ENCODE assay signal across 26 cellular contexts in the genomic region with DNA sequence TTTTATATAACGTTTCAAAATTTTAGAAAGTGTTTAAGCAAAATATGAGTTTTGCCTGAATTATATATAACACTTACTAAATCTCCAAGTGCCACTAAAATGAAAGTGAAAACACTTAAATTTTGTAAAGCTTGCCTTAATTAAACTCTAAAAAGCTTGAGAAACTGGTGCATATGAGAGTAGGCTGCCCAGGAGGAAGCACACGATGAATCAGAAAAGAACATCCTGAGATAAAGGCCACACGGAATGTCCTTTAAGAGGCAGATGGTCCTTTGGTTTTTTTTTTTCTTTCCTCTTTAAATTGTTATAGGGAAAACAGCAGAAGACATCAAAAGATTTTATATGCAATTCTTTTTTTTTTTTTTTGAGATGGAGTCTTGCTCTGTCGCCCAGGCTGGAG.
DNase-seq lines count a peak whose midpoint lies in the region; ATAC-seq and TF ChIP-seq lines count a peak whose summit lies in the region.
"Had no signal": no experiment of that assay in that cellular context is flagged by ENCODE, and none has a peak within 500 bp of the region (broad histone marks: within the 10 kb centered on the region; RNA-seq: fewer than 3 reads in every experiment).

No MANE protein-coding gene starts in this region.

- H3K4me3 ChIP-seq in HUES6 (ENCODE audit: low read depth, low read length), result no peak overlapping the region
- no peak overlapping the region for H3K4me3 ChIP-seq in iPS-18a (ENCODE audit: low read length)
- no peak overlapping the region for H3K4me3 ChIP-seq in thoracic aorta
- H3K4me3 ChIP-seq: psoas muscle, sigmoid colon, suprapubic skin, uterus had no signal

- H3K4me1 Mint-ChIP-seq in activated CD8-positive, alpha-beta memory T cell treated with anti-CD3 and anti-CD28 coated beads, Interleukin-2, amount 10 ng/mL, durations not matched to agents 7 days and 5 days, result peaks cover 4% of the 10 kb centered on the region
- H3K4me1 Mint-ChIP-seq: activated T-helper 17 cell treated with anti-CD3 and anti-CD28 coated beads, Interleukin-2, amount 50 U/mL, for 72 hours; central memory CD8-positive, alpha-beta T cell; memory B cell; stimulated activated effector memory CD8-positive, alpha-beta T cell treated with anti-CD3 and anti-CD28 coated beads, Interleukin-12 subunit alpha, Interleukin-12 subunit beta, amount 100 ng/mL, for 72 hours had no signal

- H3K27me3 ChIP-seq in HUES6 (ENCODE audit: control insufficient read depth, insufficient read depth, low read length) (no peaks in the 10 kb centered on the region), iPS-18a (ENCODE audit: control insufficient read depth, insufficient read depth, low read length) (no peaks in the 10 kb centered on the region), thoracic aorta (replicated peaks; ENCODE audit: insufficient read depth) (no peaks in the 10 kb centered on the region)
- H3K27me3 ChIP-seq: sigmoid colon, suprapubic skin, uterus had no signal

- no peaks in the 10 kb centered on the region for H3K9me3 ChIP-seq in HUES6 (ENCODE audit: control insufficient read depth, insufficient read depth, low read depth, low read length)
- H3K9me3 ChIP-seq in iPS-18a (ENCODE audit: control insufficient read depth, low read depth, low read length), result no peaks in the 10 kb centered on the region
- H3K9me3 ChIP-seq in thoracic aorta, result no peaks in the 10 kb centered on the region
- H3K9me3 ChIP-seq: psoas muscle, sigmoid colon, suprapubic skin, uterus had no signal

- H3K9ac ChIP-seq in HUES6 (ENCODE audit: low read length), result no peak overlapping the region
- H3K9ac ChIP-seq in iPS-18a (ENCODE audit: low read length), result peak overlapping the region; percentile 33

- ATAC-seq in thoracic aorta (ENCODE audit: insufficient number of reproducible peaks, low FRiP score, low read depth), result no peak
- no peak for ATAC-seq in HG03565 (IDR thresholded peaks at IDR 0.05; ENCODE audit: unreplicated experiment)
- ATAC-seq in activated CD8-positive, alpha-beta memory T cell treated with anti-CD3 and anti-CD28 coated beads, Interleukin-2, amount 10 ng/mL, durations not matched to agents 7 days and 5 days, result no peak
- ATAC-seq: activated T-helper 17 cell treated with anti-CD3 and anti-CD28 coated beads, Interleukin-2, amount 50 U/mL, for 72 hours; psoas muscle; SK-N-SH treated with all-trans-retinoic acid at 6 μM for 48 hours; stimulated activated effector memory CD8-positive, alpha-beta T cell treated with anti-CD3 and anti-CD28 coated beads, Interleukin-12 subunit alpha, Interleukin-12 subunit beta, amount 100 ng/mL, for 72 hours; T-helper 17 cell had no signal

- H3K36me3 Mint-ChIP-seq in activated CD8-positive, alpha-beta memory T cell treated with anti-CD3 and anti-CD28 coated beads, Interleukin-2, amount 10 ng/mL, durations not matched to agents 7 days and 5 days, result no peaks in the 10 kb centered on the region
- H3K36me3 Mint-ChIP-seq: stimulated activated effector memory CD8-positive, alpha-beta T cell treated with anti-CD3 and anti-CD28 coated beads, Interleukin-12 subunit alpha, Interleukin-12 subunit beta, amount 100 ng/mL, for 72 hours had no signal

- DNase-seq in thoracic aorta (ENCODE audit: low spot score) (no peak), CD1c-positive myeloid dendritic cell (ENCODE audit: extremely low spot score) (no peak)
- no peak for DNase-seq in activated CD8-positive, alpha-beta memory T cell treated with anti-CD3 and anti-CD28 coated beads, Interleukin-2, amount 10 ng/mL, durations not matched to agents 7 days and 5 days
- DNase-seq: activated CD4-positive, alpha-beta memory T cell treated with anti-CD3 and anti-CD28 coated beads, Interleukin-2, amount 10 ng/mL, durations not matched to agents 7 days and 5 days; activated CD4-positive, CD25-positive, alpha-beta regulatory T cell treated with anti-CD3 and anti-CD28 coated beads, Interleukin-2, amount 50 U/mL, for 72 hours; activated naive CD4-positive, alpha-beta T cell treated with anti-CD3 and anti-CD28 coated beads, Interleukin-2, amount 50 U/mL, for 16 hours; aorta; CD4-positive, alpha-beta T cell; GOT3; NCI-H1417 treated with DMSO at 0.1 percent for 48 hours; NCI-H748 treated with DMSO at 0.1 percent for 48 hours; psoas muscle; sigmoid colon; stimulated activated CD4-positive, alpha-beta T cell treated with anti-CD3 and anti-CD28 coated beads, Interleukin-4, amount 100 ng/mL, for 24 hours; T-helper 17 cell; uterus had no signal

- peaks cover 3% of the 10 kb centered on the region; the same call in 1 of the 2 replicates for H3K4me1 ChIP-seq in HUES6 (ENCODE audit: control insufficient read depth, insufficient read depth, low read length)
- peaks cover 8% of the 10 kb centered on the region for H3K4me1 ChIP-seq in iPS-18a (ENCODE audit: control insufficient read depth, low read depth, low read length)
- peaks cover 32 to 66% of the 10 kb centered on the region in 2 donors for H3K4me1 ChIP-seq in thoracic aorta (ENCODE audit: control insufficient read depth in 1 of 2, low read depth in 2 of 2)
- H3K4me1 ChIP-seq: psoas muscle, uterus had no signal

- no peak overlapping the region for H3K27ac Mint-ChIP-seq in activated CD8-positive, alpha-beta memory T cell treated with anti-CD3 and anti-CD28 coated beads, Interleukin-2, amount 10 ng/mL, durations not matched to agents 7 days and 5 days
- H3K27ac Mint-ChIP-seq: activated CD4-positive, alpha-beta memory T cell treated with anti-CD3 and anti-CD28 coated beads, Interleukin-2, amount 10 ng/mL, durations not matched to agents 7 days and 5 days; activated T-helper 17 cell treated with anti-CD3 and anti-CD28 coated beads, Interleukin-2, amount 50 U/mL, for 72 hours; CD4-positive, alpha-beta T cell; memory B cell; stimulated activated effector memory CD8-positive, alpha-beta T cell treated with anti-CD3 and anti-CD28 coated beads, Interleukin-12 subunit alpha, Interleukin-12 subunit beta, amount 100 ng/mL, for 72 hours; T-helper 17 cell had no signal

- no peak for TF ChIP-seq CTCF in thoracic aorta (IDR thresholded peaks at IDR 0.05)

- CTCF ChIA-PET in activated CD8-positive, alpha-beta memory T cell treated with anti-CD3 and anti-CD28 coated beads, Interleukin-2, amount 10 ng/mL, durations not matched to agents 7 days and 5 days (lab: Charles Lee), result interaction anchor here (1.4 kb wide), 1 partner anchor 57 kb away, joined by 5 read pairs; no protein-coding TSS in a partner anchor

- H3K9me3 Mint-ChIP-seq in activated CD8-positive, alpha-beta memory T cell treated with anti-CD3 and anti-CD28 coated beads, Interleukin-2, amount 10 ng/mL, durations not matched to agents 7 days and 5 days (ENCODE audit: low read depth), result no peaks in the 10 kb centered on the region
- H3K9me3 Mint-ChIP-seq: activated CD4-positive, alpha-beta memory T cell treated with anti-CD3 and anti-CD28 coated beads, Interleukin-2, amount 10 ng/mL, durations not matched to agents 7 days and 5 days; activated T-helper 17 cell treated with anti-CD3 and anti-CD28 coated beads, Interleukin-2, amount 50 U/mL, for 72 hours; CD4-positive, alpha-beta T cell; central memory CD8-positive, alpha-beta T cell; memory B cell; stimulated activated effector memory CD8-positive, alpha-beta T cell treated with anti-CD3 and anti-CD28 coated beads, Interleukin-12 subunit alpha, Interleukin-12 subunit beta, amount 100 ng/mL, for 72 hours had no signal

- no peaks in the 10 kb centered on the region for H3K27me3 Mint-ChIP-seq in activated CD8-positive, alpha-beta memory T cell treated with anti-CD3 and anti-CD28 coated beads, Interleukin-2, amount 10 ng/mL, durations not matched to agents 7 days and 5 days
- H3K27me3 Mint-ChIP-seq: activated CD4-positive, alpha-beta memory T cell treated with anti-CD3 and anti-CD28 coated beads, Interleukin-2, amount 10 ng/mL, durations not matched to agents 7 days and 5 days; activated T-helper 17 cell treated with anti-CD3 and anti-CD28 coated beads, Interleukin-2, amount 50 U/mL, for 72 hours; CD4-positive, alpha-beta T cell; central memory CD8-positive, alpha-beta T cell; memory B cell; T-helper 17 cell had no signal

- H3K27ac ChIP-seq in HUES6 (ENCODE audit: low read depth, low read length) (peak overlapping the region; percentile 32; the same call in 1 of the 2 replicates), angular gyrus (ENCODE audit: low read depth, low read length) (peak overlapping the region; percentile 47), iPS-18a (ENCODE audit: low read length) (no peak overlapping the region), thoracic aorta (peak overlapping the region; percentile 28 to 77)
- H3K27ac ChIP-seq: psoas muscle, sigmoid colon, suprapubic skin, uterus had no signal

- H3K36me3 ChIP-seq in HUES6 (ENCODE audit: control insufficient read depth, insufficient read depth, low read length) (peaks cover 28% of the 10 kb centered on the region), iPS-18a (ENCODE audit: control insufficient read depth, low read depth, low read length) (peaks cover 22% of the 10 kb centered on the region), thoracic aorta (no peaks in the 10 kb centered on the region)
- H3K36me3 ChIP-seq: uterus had no signal

- no peak overlapping the region for H3K4me3 Mint-ChIP-seq in activated CD8-positive, alpha-beta memory T cell treated with anti-CD3 and anti-CD28 coated beads, Interleukin-2, amount 10 ng/mL, durations not matched to agents 7 days and 5 days
- H3K4me3 Mint-ChIP-seq: activated CD4-positive, alpha-beta memory T cell treated with anti-CD3 and anti-CD28 coated beads, Interleukin-2, amount 10 ng/mL, durations not matched to agents 7 days and 5 days; activated T-helper 17 cell treated with anti-CD3 and anti-CD28 coated beads, Interleukin-2, amount 50 U/mL, for 72 hours; CD4-positive, alpha-beta T cell; central memory CD8-positive, alpha-beta T cell; memory B cell; stimulated activated effector memory CD8-positive, alpha-beta T cell treated with anti-CD3 and anti-CD28 coated beads, Interleukin-12 subunit alpha, Interleukin-12 subunit beta, amount 100 ng/mL, for 72 hours; T-helper 17 cell had no signal
